ENCODE assay signal across 22 cellular contexts in the genomic region with DNA sequence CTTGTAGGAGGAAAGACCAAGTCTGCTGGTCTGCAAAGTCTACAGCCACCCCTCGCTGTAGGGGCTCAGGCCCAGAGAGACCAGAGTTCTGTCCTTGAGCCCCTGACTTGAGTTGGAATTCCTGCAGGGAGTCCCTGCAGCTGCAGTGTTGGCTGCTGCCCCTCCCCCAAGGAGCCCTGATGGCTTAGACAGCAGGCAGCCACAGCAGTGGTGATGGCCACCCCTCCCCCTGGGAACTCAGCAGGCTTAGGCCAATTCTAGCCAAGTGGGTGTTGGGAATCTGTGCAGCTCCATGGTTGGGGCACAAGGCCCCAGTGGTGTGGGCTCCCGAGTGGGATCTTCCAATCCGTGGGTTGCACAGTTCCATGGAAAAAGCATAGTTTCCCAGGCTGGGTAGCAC.
"Had no signal": no experiment of that assay in that cellular context is flagged by ENCODE, and none has a peak within 500 bp of the region (broad histone marks: within the 10 kb centered on the region; RNA-seq: fewer than 3 reads in every experiment).

No MANE protein-coding gene starts in this region.

- H3K4me1 ChIP-seq: sigmoid colon, testis, vagina had no signal

- H3K4me3 Mint-ChIP-seq: activated CD4-positive, alpha-beta memory T cell treated with anti-CD3 and anti-CD28 coated beads for 36 hours; activated naive CD4-positive, alpha-beta T cell treated with anti-CD3 and anti-CD28 coated beads, Interleukin-2, amount 10 ng/mL, durations not matched to agents 7 days and 5 days; activated naive CD8-positive, alpha-beta T cell treated with anti-CD3 and anti-CD28 coated beads, Interleukin-2, amount 50 U/mL, for 24 hours; activated T-cell treated with anti-CD3 and anti-CD28 coated beads, Interleukin-2, amount 50 U/mL, for 72 hours; T-helper 17 cell had no signal

- ATAC-seq: activated naive CD8-positive, alpha-beta T cell treated with anti-CD3 and anti-CD28 coated beads, Interleukin-2, amount 50 U/mL, for 24 hours; activated T-cell treated with anti-CD3 and anti-CD28 coated beads, Interleukin-2, amount 50 U/mL, for 72 hours; left ventricle myocardium superior; T-helper 17 cell had no signal

- H3K27ac ChIP-seq: sigmoid colon, testis, vagina had no signal

- H3K4me3 ChIP-seq: sigmoid colon, testis, vagina had no signal

- H3K27ac Mint-ChIP-seq: activated CD4-positive, alpha-beta memory T cell treated with anti-CD3 and anti-CD28 coated beads for 36 hours; activated naive CD4-positive, alpha-beta T cell treated with anti-CD3 and anti-CD28 coated beads, Interleukin-2, amount 10 ng/mL, durations not matched to agents 7 days and 5 days; activated naive CD8-positive, alpha-beta T cell treated with anti-CD3 and anti-CD28 coated beads, Interleukin-2, amount 50 U/mL, for 24 hours; activated T-cell treated with anti-CD3 and anti-CD28 coated beads, Interleukin-2, amount 50 U/mL, for 72 hours; progenitor cell of endocrine pancreas; T-helper 17 cell had no signal

- DNase-seq: activated CD4-positive, alpha-beta memory T cell treated with anti-CD3 and anti-CD28 coated beads for 36 hours; activated CD4-positive, alpha-beta T cell treated with anti-CD3 and anti-CD28 coated beads for 48 hours; activated effector memory CD4-positive, alpha-beta T cell treated with Interleukin-2 at 50 U/mL for 16 hours; activated naive CD4-positive, alpha-beta T cell treated with anti-CD3 and anti-CD28 coated beads, Interleukin-2, amount 10 ng/mL, durations not matched to agents 7 days and 5 days; activated naive CD8-positive, alpha-beta T cell treated with anti-CD3 and anti-CD28 coated beads, Interleukin-2, amount 50 U/mL, for 24 hours; activated T-cell treated with anti-CD3 and anti-CD28 coated beads, Interleukin-2, amount 50 U/mL, for 72 hours; cortex of kidney; effector CD4-positive, alpha-beta T cell; erythroblast; foreskin fibroblast; left ventricle myocardium superior; mammary epithelial cell; retina; sigmoid colon; stimulated activated CD4-positive, alpha-beta T cell treated with anti-CD3 and anti-CD28 coated beads, Interleukin-2, amount 100 ng/mL, for 48 hours; stimulated activated CD8-positive, alpha-beta memory T cell treated with anti-CD3 and anti-CD28 coated beads, Interleukin-4, amount 100 ng/mL, for 48 hours; stimulated activated naive CD4-positive, alpha-beta T cell; T-helper 17 cell; testis; trophoblast cell had no signal

- H3K4me1 Mint-ChIP-seq: activated naive CD4-positive, alpha-beta T cell treated with anti-CD3 and anti-CD28 coated beads, Interleukin-2, amount 10 ng/mL, durations not matched to agents 7 days and 5 days; activated naive CD8-positive, alpha-beta T cell treated with anti-CD3 and anti-CD28 coated beads, Interleukin-2, amount 50 U/mL, for 24 hours; T-helper 17 cell had no signal

- H3K9me3 ChIP-seq: sigmoid colon, testis, vagina had no signal

- H3K36me3 ChIP-seq: sigmoid colon, vagina had no signal

- H3K27me3 ChIP-seq: sigmoid colon, testis, vagina had no signal

- H3K27me3 Mint-ChIP-seq: activated CD4-positive, alpha-beta memory T cell treated with anti-CD3 and anti-CD28 coated beads for 36 hours; activated naive CD4-positive, alpha-beta T cell treated with anti-CD3 and anti-CD28 coated beads, Interleukin-2, amount 10 ng/mL, durations not matched to agents 7 days and 5 days; activated naive CD8-positive, alpha-beta T cell treated with anti-CD3 and anti-CD28 coated beads, Interleukin-2, amount 50 U/mL, for 24 hours; progenitor cell of endocrine pancreas; T-helper 17 cell had no signal

- H3K9me3 Mint-ChIP-seq: activated CD4-positive, alpha-beta memory T cell treated with anti-CD3 and anti-CD28 coated beads for 36 hours; activated naive CD4-positive, alpha-beta T cell treated with anti-CD3 and anti-CD28 coated beads, Interleukin-2, amount 10 ng/mL, durations not matched to agents 7 days and 5 days had no signal

- H3K36me3 Mint-ChIP-seq: activated CD4-positive, alpha-beta memory T cell treated with anti-CD3 and anti-CD28 coated beads for 36 hours; activated naive CD4-positive, alpha-beta T cell treated with anti-CD3 and anti-CD28 coated beads, Interleukin-2, amount 10 ng/mL, durations not matched to agents 7 days and 5 days had no signal
